ENCODE assay signal across 14 cellular contexts in the genomic region with DNA sequence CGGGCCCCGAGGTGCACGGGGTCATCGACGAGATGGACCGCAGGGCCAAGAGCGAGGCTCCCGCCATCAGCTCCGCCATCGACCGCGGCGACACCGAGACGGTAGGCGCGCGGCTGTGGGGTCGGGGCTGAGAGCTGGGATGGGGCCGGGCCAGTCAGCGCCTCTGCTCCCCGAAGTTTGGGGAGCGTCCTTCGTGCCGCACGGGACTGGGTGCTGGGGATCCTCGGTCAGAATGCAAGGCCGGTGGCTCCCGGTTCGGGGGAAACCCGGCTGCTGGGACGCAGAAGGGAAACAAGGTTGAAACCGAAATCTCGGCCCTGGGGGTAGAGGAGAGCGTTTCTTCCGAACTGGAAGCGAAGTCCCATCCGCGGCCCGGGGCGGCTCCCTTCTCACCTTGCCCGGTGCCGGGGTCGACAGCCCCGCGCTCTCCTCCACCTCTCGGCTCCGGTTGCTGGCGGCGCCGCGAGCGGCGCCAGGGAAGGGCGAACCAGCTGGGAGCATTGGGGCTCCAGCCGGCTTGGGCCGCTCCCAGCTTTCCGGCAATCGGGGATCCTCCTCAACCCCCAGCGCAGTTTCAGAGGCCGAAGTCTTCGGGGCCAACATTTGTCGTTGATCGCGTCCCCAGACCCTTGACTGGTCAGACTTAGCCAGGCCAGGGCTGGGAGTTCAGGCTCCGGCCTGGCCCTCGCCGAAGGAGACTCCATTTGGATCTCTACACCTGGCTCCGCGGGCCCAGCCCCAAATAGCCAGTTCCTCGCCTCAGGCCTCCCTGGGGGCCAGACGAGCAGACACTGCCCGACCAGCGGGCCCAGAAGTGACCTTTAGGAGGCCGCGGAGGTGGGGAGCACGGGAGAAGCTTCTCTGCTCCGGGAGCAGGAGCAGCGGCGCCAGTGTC. TPM values are rescaled to one million over a fixed set of nuclear protein-coding genes. Genes with fewer than 3 reads are reported as not detected.
A peak's percentile ranks its signal among the peaks of the same experiment; 100 is the strongest.
DNase-seq lines count a peak whose midpoint lies in the region; ATAC-seq and TF ChIP-seq lines count a peak whose summit lies in the region.
"Had no signal": no experiment of that assay in that cellular context is flagged by ENCODE, and none has a peak within 500 bp of the region (broad histone marks: within the 10 kb centered on the region; RNA-seq: fewer than 3 reads in every experiment).

No MANE protein-coding gene starts in this region.

- H3K4me3 Mint-ChIP-seq in neural progenitor cell: peak overlapping the region; percentile 85
- peak overlapping the region in 1 of 2 donors; percentile 51 for H3K4me3 Mint-ChIP-seq in effector memory CD8-positive, alpha-beta T cell

- peaks cover 83% of the 10 kb centered on the region for H3K79me2 ChIP-seq in neural progenitor cell (ENCODE audit: low read depth)

- H3K4me3 ChIP-seq in AG09309 (ENCODE audit: control insufficient read depth, low read depth, low read length) (peak overlapping the region; percentile 75), breast epithelium (peak overlapping the region; percentile 24 to 63 (median 37)), neural progenitor cell (peak overlapping the region; percentile 76)

- H3K27ac Mint-ChIP-seq in neural progenitor cell: no peak overlapping the region
- H3K27ac Mint-ChIP-seq in effector memory CD8-positive, alpha-beta T cell: no peak overlapping the region

- peaks cover 2% of the 10 kb centered on the region for H3K36me3 Mint-ChIP-seq in neural progenitor cell
- H3K36me3 Mint-ChIP-seq in effector memory CD8-positive, alpha-beta T cell (ENCODE audit: insufficient read depth): peaks cover 9% of the 10 kb centered on the region

- intact Hi-C loops in breast epithelium (cut with DNase I; ENCODE audit: low total_unique reads): no loop called here

- peaks cover 72% of the 10 kb centered on the region for H3K27me3 Mint-ChIP-seq in neural progenitor cell (ENCODE audit: insufficient read depth, low read depth)
- peaks cover 63 to 90% of the 10 kb centered on the region in 2 donors for H3K27me3 Mint-ChIP-seq in effector memory CD8-positive, alpha-beta T cell

- H3K36me3 ChIP-seq in breast epithelium: no peaks in the 10 kb centered on the region
- no peaks in the 10 kb centered on the region for H3K36me3 ChIP-seq in neural progenitor cell

- H3K9me3 Mint-ChIP-seq in neural progenitor cell: peaks cover 2% of the 10 kb centered on the region
- H3K9me3 Mint-ChIP-seq in effector memory CD8-positive, alpha-beta T cell: no peaks in the 10 kb centered on the region

- no peak for TF ChIP-seq POLR2A in breast epithelium (IDR thresholded peaks at IDR 0.05)

- H3K9ac ChIP-seq in neural progenitor cell: peak overlapping the region; percentile 25

- H2AFZ ChIP-seq in neural progenitor cell (replicated peaks): no peak overlapping the region

- in situ Hi-C loops in GM13976 (cut with MboI; ENCODE audit: low sequenced_read_pairs, unreplicated experiment): loop anchor here (25.0 kb wide), 1 partner anchor 475 kb away; no protein-coding TSS in a partner anchor

- H3K4me2 ChIP-seq in neural progenitor cell: peak overlapping the region; percentile 92

- peaks cover 81% of the 10 kb centered on the region for H4K20me1 ChIP-seq in neural progenitor cell (ENCODE audit: low read depth)

- H3K27ac ChIP-seq in breast epithelium (no peak overlapping the region), neural progenitor cell (no peak overlapping the region)

- peaks cover 71% of the 10 kb centered on the region for H3F3A ChIP-seq in neural progenitor cell (ENCODE audit: low read depth)

- H3K4me1 Mint-ChIP-seq in neural progenitor cell: peaks cover 46% of the 10 kb centered on the region
- H3K4me1 Mint-ChIP-seq in effector memory CD8-positive, alpha-beta T cell (ENCODE audit: low read depth in 2 of 2): peaks cover 21 to 32% of the 10 kb centered on the region in 2 donors

- H3K27me3 ChIP-seq in breast epithelium: peaks cover 36 to 100% of the 10 kb centered on the region in 2 donors
- peaks cover 100% of the 10 kb centered on the region for H3K27me3 ChIP-seq in neural progenitor cell

- DNase-seq in AG09309 (ENCODE audit: low read depth) (no peak), GM13976 (ENCODE audit: low spot score) (peak; percentile 58), breast epithelium (ENCODE audit: low spot score in 2 of 2) (no peak), neural progenitor cell (ENCODE audit: low spot score) (peak; percentile 55), NCI-H748 (lab: John Stamatoyannopoulos, UW; ENCODE audit: unreplicated experiment) (no peak)
- DNase-seq in effector memory CD8-positive, alpha-beta T cell: no peak
- DNase-seq: activated CD8-positive, alpha-beta memory T cell treated with anti-CD3 and anti-CD28 coated beads for 24 hours; DND-41; foreskin melanocyte; NCI-H2171; stimulated activated CD4-positive, alpha-beta T cell treated with anti-CD3 and anti-CD28 coated beads, Interleukin-4, amount 100 ng/mL, for 4 hours had no signal

- ATAC-seq in HG02970 (IDR thresholded peaks at IDR 0.05; ENCODE audit: low FRiP score, unreplicated experiment) (no peak), GM21423 (IDR thresholded peaks at IDR 0.05; ENCODE audit: unreplicated experiment) (no peak)
- ATAC-seq in effector memory CD8-positive, alpha-beta T cell (replicated peaks): no peak

- H3K4me1 ChIP-seq in breast epithelium (peaks cover 7 to 17% of the 10 kb centered on the region in 2 donors), neural progenitor cell (peaks cover 59% of the 10 kb centered on the region)

- H3K9me3 ChIP-seq in breast epithelium (no peaks in the 10 kb centered on the region), neural progenitor cell (ENCODE audit: low read depth) (no peaks in the 10 kb centered on the region)

- TF ChIP-seq CTCF in AG09309 (IDR thresholded peaks at IDR 0.05; ENCODE audit: control insufficient read depth, insufficient read depth, low read depth, low read length, missing control alignments) (no peak), GM13976 (IDR thresholded peaks at IDR 0.05; ENCODE audit: borderline replicate concordance, control extremely low read depth, extremely low read depth, insufficient read depth, missing control alignments) (no peak), breast epithelium (IDR thresholded peaks at IDR 0.05) (no peak), neural progenitor cell (IDR thresholded peaks at IDR 0.05) (no peak)

RNA-seq across cellular contexts. Expression of gene LHX2, which starts 1.0 kb away (rescaled TPM):
- not detected for total RNA-seq in breast epithelium
- 36.3 and 59.5 TPM in 2 replicates for total RNA-seq in neural progenitor cell (ENCODE audit: low replicate concordance)
- total RNA-seq: myocyte had no signal

Comparison
In these comparisons a context has a peak if more than half of its experiments do, and no peak if none do; other contexts are left out.
1. DNase-seq: peak in GM13976 (single experiment) and neural progenitor cell (single experiment); none in AG09309 (single experiment), breast epithelium (0 of 2), NCI-H748 (single experiment) and effector memory CD8-positive, alpha-beta T cell (0 of 3).
2. RNA of gene LHX2, which starts 1.0 kb away (total RNA-seq): 36.3 to 59.5 TPM in neural progenitor cell; not detected in breast epithelium; every median in the first group is over 10 times any median in the second.
3. Peak in every context shown above with its lines, with median percentiles within 50 percentile points of each other: H3K4me3 ChIP-seq.